Comparison of ENCODE assay signal across 20 cellular contexts in genomic region chr4:113620032-113620431, GRCh38.
"Had no signal": no experiment of that assay in that cellular context is flagged by ENCODE, and none has a peak within 500 bp of the region (broad histone marks: within the 10 kb centered on the region; RNA-seq: fewer than 3 reads in every experiment).

No MANE protein-coding gene starts in this region.

- H3K4me2 ChIP-seq: smooth muscle cell had no signal

- H3K4me1 ChIP-seq: parathyroid adenoma had no signal

- DNase-seq: dermis blood vessel endothelial cell; effector memory CD4-positive, alpha-beta T cell; head of caudate nucleus; mesenchymal stem cell; mucosa of descending colon; naive B cell; stimulated activated CD4-positive, alpha-beta T cell treated with anti-CD3 and anti-CD28 coated beads, Interleukin-12 subunit alpha, Interleukin-12 subunit beta, amount 100 ng/mL, for 4 hours; stimulated activated CD4-positive, alpha-beta T cell treated with anti-CD3 and anti-CD28 coated beads, Interleukin-1b, Interleukin-23, amount 100 ng/mL, for 48 hours; stimulated activated CD4-positive, alpha-beta T cell treated with anti-CD3 and anti-CD28 coated beads, Interleukin-4, amount 100 ng/mL, for 24 hours; stimulated activated naive CD4-positive, alpha-beta T cell treated with Interleukin-2 at 50 U/mL for 16 hours; stomach; thyroid gland; trophoblast cell had no signal

- H3K4me3 ChIP-seq: coronary artery, mucosa of descending colon, smooth muscle cell, stomach, thyroid gland, vagina had no signal

- H3K36me3 ChIP-seq: neutrophil, stomach, thyroid gland, vagina had no signal

- H2AFZ ChIP-seq: parathyroid adenoma had no signal

- H3K27ac ChIP-seq: coronary artery, neutrophil, parathyroid adenoma, thyroid gland, vagina had no signal

- H3K9ac ChIP-seq: parathyroid adenoma had no signal

- FAIRE-seq: frontal cortex, keratinocyte had no signal

- H3K79me2 ChIP-seq: parathyroid adenoma had no signal

- H3K27me3 ChIP-seq: neutrophil, stomach, thyroid gland, vagina had no signal

- H3K9me3 ChIP-seq: mucosa of descending colon, neutrophil, stomach, thyroid gland, vagina had no signal
